In the genomic region with DNA sequence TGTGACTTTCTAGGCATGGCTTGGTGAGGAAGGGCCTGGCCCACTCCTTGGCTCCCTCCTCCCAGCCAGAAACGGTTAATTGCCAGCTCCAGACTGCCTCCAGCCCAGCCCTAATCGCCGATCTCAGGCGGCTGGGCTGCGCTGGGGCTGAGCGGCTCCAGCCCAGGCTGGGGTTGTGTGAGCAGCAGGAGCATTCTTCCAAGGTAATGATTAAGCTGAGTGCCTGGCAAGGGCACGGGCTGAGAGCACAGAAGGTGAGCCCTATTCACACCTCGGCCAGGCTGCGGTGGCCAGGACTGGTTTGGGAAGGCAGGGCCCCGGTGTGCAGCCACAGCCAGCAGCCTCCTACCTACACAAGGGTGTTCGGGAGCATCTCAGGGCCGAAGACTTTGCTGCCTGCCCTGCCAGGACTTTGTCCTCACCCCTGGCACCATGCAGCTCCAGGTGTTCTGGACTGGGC, we compare ENCODE assay signal across 1 cellular context.
TF ChIP-seq lines count a peak whose summit lies in the region.

A gene (plus strand): TSS at position 257 of the 460 bp plus-strand sequence. CDS start 176 bp downstream, at position 433.

TF ChIP-seq in IMR-90, 13 proteins besides CTCF, POLR2A, EP300 and RAD21 (continued from another document):
- no peak for TF ChIP-seq NFE2L2 (IDR thresholded peaks at IDR 0.05; ENCODE audit: low read depth, low read length)
- no peak for TF ChIP-seq SMC3 (IDR thresholded peaks at IDR 0.05; ENCODE audit: low read depth, low read length)
- no peak for TF ChIP-seq FOS (IDR thresholded peaks at IDR 0.05; ENCODE audit: low read depth, low read length)
- no peak for TF ChIP-seq CEBPB (IDR thresholded peaks at IDR 0.05; ENCODE audit: low read depth, low read length)
- no peak for TF ChIP-seq MXI1 (IDR thresholded peaks at IDR 0.05; ENCODE audit: borderline replicate concordance, low read depth, low read length)
- TF ChIP-seq, protein P1, sequence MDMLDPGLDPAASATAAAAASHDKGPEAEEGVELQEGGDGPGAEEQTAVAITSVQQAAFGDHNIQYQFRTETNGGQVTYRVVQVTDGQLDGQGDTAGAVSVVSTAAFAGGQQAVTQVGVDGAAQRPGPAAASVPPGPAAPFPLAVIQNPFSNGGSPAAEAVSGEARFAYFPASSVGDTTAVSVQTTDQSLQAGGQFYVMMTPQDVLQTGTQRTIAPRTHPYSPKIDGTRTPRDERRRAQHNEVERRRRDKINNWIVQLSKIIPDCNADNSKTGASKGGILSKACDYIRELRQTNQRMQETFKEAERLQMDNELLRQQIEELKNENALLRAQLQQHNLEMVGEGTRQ (IDR thresholded peaks at IDR 0.05; ENCODE audit: low read depth, low read length): no peak
- TF ChIP-seq RFX5 (IDR thresholded peaks at IDR 0.05; ENCODE audit: low read depth, low read length): no peak
- TF ChIP-seq RCOR1 (IDR thresholded peaks at IDR 0.05; ENCODE audit: insufficient replicate concordance, low read length): no peak
- TF ChIP-seq BHLHE40 (IDR thresholded peaks at IDR 0.05; ENCODE audit: low read depth, low read length): no peak
- TF ChIP-seq, protein P2, sequence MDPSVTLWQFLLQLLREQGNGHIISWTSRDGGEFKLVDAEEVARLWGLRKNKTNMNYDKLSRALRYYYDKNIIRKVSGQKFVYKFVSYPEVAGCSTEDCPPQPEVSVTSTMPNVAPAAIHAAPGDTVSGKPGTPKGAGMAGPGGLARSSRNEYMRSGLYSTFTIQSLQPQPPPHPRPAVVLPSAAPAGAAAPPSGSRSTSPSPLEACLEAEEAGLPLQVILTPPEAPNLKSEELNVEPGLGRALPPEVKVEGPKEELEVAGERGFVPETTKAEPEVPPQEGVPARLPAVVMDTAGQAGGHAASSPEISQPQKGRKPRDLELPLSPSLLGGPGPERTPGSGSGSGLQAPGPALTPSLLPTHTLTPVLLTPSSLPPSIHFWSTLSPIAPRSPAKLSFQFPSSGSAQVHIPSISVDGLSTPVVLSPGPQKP (IDR thresholded peaks at IDR 0.05; ENCODE audit: borderline replicate concordance, low read depth, low read length): no peak
